In the genomic region with DNA sequence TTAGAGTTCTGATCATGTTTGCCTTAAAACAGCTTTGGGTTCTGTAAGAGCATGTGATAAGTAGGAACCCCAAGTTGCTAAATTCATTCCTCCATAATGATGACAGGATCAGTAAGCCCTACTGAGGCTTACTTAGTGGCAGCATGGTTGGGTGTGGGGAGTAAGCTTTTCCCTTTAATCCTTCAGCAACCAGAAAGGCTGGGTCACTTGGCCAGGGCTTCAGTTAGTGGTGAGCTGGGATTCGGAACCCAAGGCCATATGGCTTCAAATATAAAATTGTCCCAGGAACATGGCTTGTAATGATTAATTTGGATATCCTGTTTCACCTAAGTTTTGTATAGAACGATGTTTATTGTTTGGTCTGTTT, we compare ENCODE assay signal across 1 cellular context.
TF ChIP-seq lines count a peak whose summit lies in the region.

No MANE protein-coding gene starts in this region.

TF ChIP-seq in GM23338, 12 proteins besides CTCF, POLR2A, EP300 and RAD21 (continued from another document):
- TF ChIP-seq, protein P1, sequence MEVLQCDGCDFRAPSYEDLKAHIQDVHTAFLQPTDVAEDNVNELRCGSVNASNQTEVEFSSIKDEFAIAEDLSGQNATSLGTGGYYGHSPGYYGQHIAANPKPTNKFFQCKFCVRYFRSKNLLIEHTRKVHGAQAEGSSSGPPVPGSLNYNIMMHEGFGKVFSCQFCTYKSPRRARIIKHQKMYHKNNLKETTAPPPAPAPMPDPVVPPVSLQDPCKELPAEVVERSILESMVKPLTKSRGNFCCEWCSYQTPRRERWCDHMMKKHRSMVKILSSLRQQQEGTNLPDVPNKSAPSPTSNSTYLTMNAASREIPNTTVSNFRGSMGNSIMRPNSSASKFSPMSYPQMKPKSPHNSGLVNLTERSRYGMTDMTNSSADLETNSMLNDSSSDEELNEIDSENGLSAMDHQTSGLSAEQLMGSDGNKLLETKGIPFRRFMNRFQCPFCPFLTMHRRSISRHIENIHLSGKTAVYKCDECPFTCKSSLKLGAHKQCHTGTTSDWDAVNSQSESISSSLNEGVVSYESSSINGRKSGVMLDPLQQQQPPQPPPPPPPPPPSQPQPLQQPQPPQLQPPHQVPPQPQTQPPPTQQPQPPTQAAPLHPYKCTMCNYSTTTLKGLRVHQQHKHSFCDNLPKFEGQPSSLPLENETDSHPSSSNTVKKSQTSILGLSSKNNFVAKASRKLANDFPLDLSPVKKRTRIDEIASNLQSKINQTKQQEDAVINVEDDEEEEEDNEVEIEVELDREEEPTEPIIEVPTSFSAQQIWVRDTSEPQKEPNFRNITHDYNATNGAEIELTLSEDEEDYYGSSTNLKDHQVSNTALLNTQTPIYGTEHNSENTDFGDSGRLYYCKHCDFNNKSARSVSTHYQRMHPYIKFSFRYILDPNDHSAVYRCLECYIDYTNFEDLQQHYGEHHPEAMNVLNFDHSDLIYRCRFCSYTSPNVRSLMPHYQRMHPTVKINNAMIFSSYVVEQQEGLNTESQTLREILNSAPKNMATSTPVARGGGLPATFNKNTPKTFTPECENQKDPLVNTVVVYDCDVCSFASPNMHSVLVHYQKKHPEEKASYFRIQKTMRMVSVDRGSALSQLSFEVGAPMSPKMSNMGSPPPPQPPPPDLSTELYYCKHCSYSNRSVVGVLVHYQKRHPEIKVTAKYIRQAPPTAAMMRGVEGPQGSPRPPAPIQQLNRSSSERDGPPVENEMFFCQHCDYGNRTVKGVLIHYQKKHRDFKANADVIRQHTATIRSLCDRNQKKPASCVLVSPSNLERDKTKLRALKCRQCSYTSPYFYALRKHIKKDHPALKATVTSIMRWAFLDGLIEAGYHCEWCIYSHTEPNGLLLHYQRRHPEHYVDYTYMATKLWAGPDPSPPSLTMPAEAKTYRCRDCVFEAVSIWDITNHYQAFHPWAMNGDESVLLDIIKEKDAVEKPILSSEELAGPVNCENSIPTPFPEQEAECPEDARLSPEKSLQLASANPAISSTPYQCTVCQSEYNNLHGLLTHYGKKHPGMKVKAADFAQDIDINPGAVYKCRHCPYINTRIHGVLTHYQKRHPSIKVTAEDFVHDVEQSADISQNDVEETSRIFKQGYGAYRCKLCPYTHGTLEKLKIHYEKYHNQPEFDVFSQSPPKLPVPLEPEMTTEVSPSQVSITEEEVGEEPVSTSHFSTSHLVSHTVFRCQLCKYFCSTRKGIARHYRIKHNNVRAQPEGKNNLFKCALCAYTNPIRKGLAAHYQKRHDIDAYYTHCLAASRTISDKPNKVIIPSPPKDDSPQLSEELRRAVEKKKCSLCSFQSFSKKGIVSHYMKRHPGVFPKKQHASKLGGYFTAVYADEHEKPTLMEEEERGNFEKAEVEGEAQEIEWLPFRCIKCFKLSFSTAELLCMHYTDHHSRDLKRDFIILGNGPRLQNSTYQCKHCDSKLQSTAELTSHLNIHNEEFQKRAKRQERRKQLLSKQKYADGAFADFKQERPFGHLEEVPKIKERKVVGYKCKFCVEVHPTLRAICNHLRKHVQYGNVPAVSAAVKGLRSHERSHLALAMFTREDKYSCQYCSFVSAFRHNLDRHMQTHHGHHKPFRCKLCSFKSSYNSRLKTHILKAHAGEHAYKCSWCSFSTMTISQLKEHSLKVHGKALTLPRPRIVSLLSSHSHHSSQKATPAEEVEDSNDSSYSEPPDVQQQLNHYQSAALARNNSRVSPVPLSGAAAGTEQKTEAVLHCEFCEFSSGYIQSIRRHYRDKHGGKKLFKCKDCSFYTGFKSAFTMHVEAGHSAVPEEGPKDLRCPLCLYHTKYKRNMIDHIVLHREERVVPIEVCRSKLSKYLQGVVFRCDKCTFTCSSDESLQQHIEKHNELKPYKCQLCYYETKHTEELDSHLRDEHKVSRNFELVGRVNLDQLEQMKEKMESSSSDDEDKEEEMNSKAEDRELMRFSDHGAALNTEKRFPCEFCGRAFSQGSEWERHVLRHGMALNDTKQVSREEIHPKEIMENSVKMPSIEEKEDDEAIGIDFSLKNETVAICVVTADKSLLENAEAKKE (CRISPR knock-in tag; IDR thresholded peaks at IDR 0.05): no peak
- TF ChIP-seq ZNF331 (CRISPR knock-in tag; IDR thresholded peaks at IDR 0.05; ENCODE audit: low read depth) (no peak), EZH2phosphoT487 (IDR thresholded peaks at IDR 0.05; ENCODE audit: unreplicated experiment) (no peak), STAT1 (IDR thresholded peaks at IDR 0.05; ENCODE audit: unreplicated experiment) (no peak), JUNB (IDR thresholded peaks at IDR 0.05; ENCODE audit: unreplicated experiment) (no peak), NANOG (IDR thresholded peaks at IDR 0.05; ENCODE audit: borderline replicate concordance) (no peak), EZH2 (IDR thresholded peaks at IDR 0.05; ENCODE audit: low read depth, unreplicated experiment) (no peak), CREB1 (CRISPR knock-in tag; IDR thresholded peaks at IDR 0.05; ENCODE audit: low read depth) (no peak)
